Comparison of ENCODE assay signal across 11 cellular contexts in the genomic region with DNA sequence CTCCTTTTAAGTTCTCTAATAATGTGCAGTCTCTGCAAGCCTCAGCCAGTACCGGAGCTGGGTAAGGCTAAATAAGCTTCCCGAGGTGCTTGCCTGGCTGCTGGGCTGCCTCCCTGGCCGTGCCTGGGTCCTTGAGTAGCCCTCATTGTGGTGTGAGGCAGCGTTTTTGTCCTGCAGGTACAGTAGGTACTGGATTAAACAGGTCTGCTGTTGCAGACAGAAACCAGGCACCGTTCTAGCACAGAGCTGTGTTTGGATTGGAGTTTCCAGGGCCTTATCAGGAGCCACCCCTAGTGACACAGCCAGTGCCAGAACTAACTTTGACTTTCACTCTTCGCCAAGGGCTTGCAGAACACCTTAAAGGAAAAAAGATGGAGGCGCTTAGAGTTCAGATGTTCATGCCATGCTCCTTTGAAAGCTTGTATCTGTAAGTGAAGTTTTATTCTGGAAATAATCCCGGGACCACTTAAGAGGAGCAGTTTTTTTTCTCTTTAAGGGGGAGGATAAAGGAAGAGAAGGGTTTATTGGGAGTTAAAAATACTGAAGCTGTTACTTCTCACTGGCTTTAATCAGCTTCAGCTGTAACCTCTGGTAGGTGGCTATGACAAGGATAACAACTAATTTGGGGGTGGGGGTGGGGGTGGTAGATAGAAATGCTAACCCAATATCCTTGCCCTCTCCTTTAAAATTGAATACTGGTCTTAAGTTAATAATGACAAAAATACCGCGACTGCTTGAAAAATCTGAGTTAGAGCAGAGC.
DNase-seq lines count a peak whose midpoint lies in the region; ATAC-seq, FAIRE-seq and TF ChIP-seq lines count a peak whose summit lies in the region.
"Had no signal": no experiment of that assay in that cellular context is flagged by ENCODE, and none has a peak within 500 bp of the region (broad histone marks: within the 10 kb centered on the region; RNA-seq: fewer than 3 reads in every experiment).

No MANE protein-coding gene starts in this region.

- H3K27me3 Mint-ChIP-seq in CD4-positive, alpha-beta T cell, result no peaks in the 10 kb centered on the region

- FAIRE-seq in small intestine (lab: Jason Lieb, UNC), result no peak

- CTCF ChIA-PET in HEK293T (lab: Yijun Ruan, JAX), result interaction anchor here (1.5 kb wide), 1 partner anchor 10 kb away, joined by 4 read pairs; no protein-coding TSS in a partner anchor
- CTCF ChIA-PET in CD4-positive, alpha-beta T cell (lab: Charles Lee), result interaction anchor here (0.7 kb wide), 1 partner anchor 14 kb away, joined by 5 read pairs; no protein-coding TSS in a partner anchor

- H3K4me3 ChIP-seq in coronary artery, result peak overlapping the region; percentile 62
- H3K4me3 ChIP-seq in small intestine (ENCODE audit: low read depth in 1 of 2, low read length in 2 of 2), result no peak overlapping the region
- H3K4me3 ChIP-seq in tibial nerve, result no peak overlapping the region

- H3K36me3 ChIP-seq in small intestine (ENCODE audit: control insufficient read depth in 2 of 2, insufficient read depth in 2 of 2, low read length in 2 of 2) (no peaks in the 10 kb centered on the region), tibial nerve (no peaks in the 10 kb centered on the region)

- H3K27ac ChIP-seq in coronary artery, result no peak overlapping the region
- H3K27ac ChIP-seq in small intestine (ENCODE audit: low read depth in 1 of 2, low read length in 1 of 2), result no peak overlapping the region
- H3K27ac ChIP-seq in tibial nerve, result no peak overlapping the region
- no peak overlapping the region for H3K27ac ChIP-seq in CD4-positive, alpha-beta T cell (ENCODE audit: low read depth, low read length)

- no peaks in the 10 kb centered on the region for H3K9me3 Mint-ChIP-seq in CD4-positive, alpha-beta T cell
- H3K9me3 Mint-ChIP-seq: activated naive CD8-positive, alpha-beta T cell treated with anti-CD3 and anti-CD28 coated beads for 36 hours had no signal

- ATAC-seq in CD4-positive, alpha-beta T cell (ENCODE audit: poor library complexity), result no peak

- H3K9me3 ChIP-seq in small intestine (ENCODE audit: control insufficient read depth, low read depth) (no peaks in the 10 kb centered on the region), tibial nerve (no peaks in the 10 kb centered on the region)
- H3K9me3 ChIP-seq in CD4-positive, alpha-beta T cell (ENCODE audit: control insufficient read depth, low read length), result no peaks in the 10 kb centered on the region

- POLR2A ChIA-PET in HEK293T (lab: Yijun Ruan, JAX), result no interaction called here
- POLR2A ChIA-PET in CD4-positive, alpha-beta T cell (lab: Charles Lee), result no interaction called here

- no peaks in the 10 kb centered on the region for H3K4me1 Mint-ChIP-seq in CD4-positive, alpha-beta T cell (ENCODE audit: low read depth)
- H3K4me1 Mint-ChIP-seq: activated naive CD8-positive, alpha-beta T cell treated with anti-CD3 and anti-CD28 coated beads for 36 hours had no signal

- intact Hi-C loops in CD4-positive, alpha-beta T cell (cut with DNase I, micrococcal nuclease), result no loop called here

- H3K4me3 Mint-ChIP-seq in CD4-positive, alpha-beta T cell, result no peak overlapping the region
- H3K4me3 Mint-ChIP-seq: activated naive CD8-positive, alpha-beta T cell treated with anti-CD3 and anti-CD28 coated beads for 36 hours had no signal

- no peak for TF ChIP-seq EP300 in tibial nerve (IDR thresholded peaks at IDR 0.05)

- WGBS in small intestine, 3 donors, result 44 to 52% (median 47%) methylated on average over 10 of the region's 10 CpGs
- WGBS in tibial nerve, 2 donors, result 56 to 63% methylated on average over 10 of the region's 10 CpGs

- H3K4me1 ChIP-seq in small intestine (ENCODE audit: control insufficient read depth in 2 of 2, insufficient read depth in 1 of 2, low read depth in 1 of 2, low read length in 1 of 2) (peaks cover 0 to 2% of the 10 kb centered on the region in 2 donors), tibial nerve (peaks cover 0 to 23% (median 0%) of the 10 kb centered on the region in 4 donors)

- DNase-seq in HEK293T (ENCODE audit: extremely low spot score), result peak; percentile 13
- no peak for DNase-seq in coronary artery (ENCODE audit: low spot score)
- DNase-seq in kidney tubule cell (ENCODE audit: low spot score), result peak; percentile 85
- DNase-seq in small intestine, result peak; percentile 4
- no peak for DNase-seq in GM10266 (ENCODE audit: extremely low spot score)
- no peak for DNase-seq in tibial nerve (ENCODE audit: low spot score in 2 of 2)
- no peak for DNase-seq in CD4-positive, alpha-beta T cell
- no peak for DNase-seq in NCI-H774 (lab: John Stamatoyannopoulos, UW)
- DNase-seq: activated naive CD8-positive, alpha-beta T cell treated with anti-CD3 and anti-CD28 coated beads for 36 hours; GDM1; NCI-H2171 had no signal

- no peak for TF ChIP-seq CTCF in coronary artery (IDR thresholded peaks at IDR 0.05)
- TF ChIP-seq CTCF in GM10266 (IDR thresholded peaks at IDR 0.05; ENCODE audit: control insufficient read depth, insufficient read depth, low read depth, missing control alignments), result no peak
- TF ChIP-seq CTCF in tibial nerve (IDR thresholded peaks at IDR 0.05), result no peak
- TF ChIP-seq CTCF in CD4-positive, alpha-beta T cell (IDR thresholded peaks at IDR 0.05), result no peak

- no peak overlapping the region for H3K27ac Mint-ChIP-seq in CD4-positive, alpha-beta T cell
- H3K27ac Mint-ChIP-seq: activated naive CD8-positive, alpha-beta T cell treated with anti-CD3 and anti-CD28 coated beads for 36 hours had no signal

- H3K36me3 Mint-ChIP-seq in CD4-positive, alpha-beta T cell (ENCODE audit: low read depth), result no peaks in the 10 kb centered on the region
- H3K36me3 Mint-ChIP-seq: activated naive CD8-positive, alpha-beta T cell treated with anti-CD3 and anti-CD28 coated beads for 36 hours had no signal

- TF ChIP-seq POLR2A in tibial nerve (IDR thresholded peaks at IDR 0.05), result no peak

- H3K27me3 ChIP-seq in small intestine (ENCODE audit: control insufficient read depth in 2 of 2, insufficient read depth in 2 of 2, low read length in 2 of 2), result no peaks in the 10 kb centered on the region
- no peaks in the 10 kb centered on the region for H3K27me3 ChIP-seq in tibial nerve
- no peaks in the 10 kb centered on the region for H3K27me3 ChIP-seq in CD4-positive, alpha-beta T cell (ENCODE audit: control insufficient read depth, insufficient read depth, low read length)

TF ChIP-seq in HEK293T, 16 proteins besides CTCF, POLR2A, EP300 and RAD21:
- no peak for TF ChIP-seq FOXA1 (IDR thresholded peaks at IDR 0.05)
- TF ChIP-seq, protein P1, sequence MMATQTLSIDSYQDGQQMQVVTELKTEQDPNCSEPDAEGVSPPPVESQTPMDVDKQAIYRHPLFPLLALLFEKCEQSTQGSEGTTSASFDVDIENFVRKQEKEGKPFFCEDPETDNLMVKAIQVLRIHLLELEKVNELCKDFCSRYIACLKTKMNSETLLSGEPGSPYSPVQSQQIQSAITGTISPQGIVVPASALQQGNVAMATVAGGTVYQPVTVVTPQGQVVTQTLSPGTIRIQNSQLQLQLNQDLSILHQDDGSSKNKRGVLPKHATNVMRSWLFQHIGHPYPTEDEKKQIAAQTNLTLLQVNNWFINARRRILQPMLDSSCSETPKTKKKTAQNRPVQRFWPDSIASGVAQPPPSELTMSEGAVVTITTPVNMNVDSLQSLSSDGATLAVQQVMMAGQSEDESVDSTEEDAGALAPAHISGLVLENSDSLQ (IDR thresholded peaks at IDR 0.05), result no peak
- no peak for TF ChIP-seq NFRKB (IDR thresholded peaks at IDR 0.05)
- no peak for TF ChIP-seq FOXK2 (IDR thresholded peaks at IDR 0.05)
- no peak for TF ChIP-seq HDGF (IDR thresholded peaks at IDR 0.05; ENCODE audit: borderline replicate concordance)
- no peak for TF ChIP-seq SP1 (IDR thresholded peaks at IDR 0.05)

Comparison
In these comparisons a context has a peak if more than half of its experiments do, and no peak if none do; other contexts are left out.
1. DNase-seq: peak in HEK293T (single experiment), kidney tubule cell (single experiment) and small intestine (single experiment); none in coronary artery (single experiment), GM10266 (single experiment), tibial nerve (0 of 2), CD4-positive, alpha-beta T cell (0 of 10) and NCI-H774 (single experiment).